Comparison of ENCODE assay signal across 14 cellular contexts in the genomic region with DNA sequence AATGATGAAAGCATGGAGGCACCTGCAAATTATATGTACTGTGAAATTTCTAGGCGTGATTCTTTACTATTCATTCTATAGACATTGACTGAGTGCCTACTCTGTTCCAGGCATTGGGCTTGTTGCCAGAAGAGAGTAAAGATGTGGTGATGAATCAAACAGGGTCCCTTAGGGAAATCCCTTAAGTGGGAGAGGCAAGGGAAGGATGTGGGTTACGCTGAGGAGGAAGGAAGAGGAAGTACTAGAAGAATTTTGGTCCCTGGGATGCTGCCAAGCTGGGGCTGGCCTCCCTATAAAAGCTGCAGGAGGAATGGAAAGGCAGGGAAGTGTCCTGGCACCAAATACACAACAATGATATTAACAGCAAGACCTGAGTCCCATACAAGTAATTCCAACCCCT.
DNase-seq lines count a peak whose midpoint lies in the region; TF ChIP-seq lines count a peak whose summit lies in the region.
"Had no signal": no experiment of that assay in that cellular context is flagged by ENCODE, and none has a peak within 500 bp of the region (broad histone marks: within the 10 kb centered on the region; RNA-seq: fewer than 3 reads in every experiment).

No MANE protein-coding gene starts in this region.

- H2BK15ac ChIP-seq in mesenchymal stem cell (ENCODE audit: low read depth, poor library complexity, severe bottlenecking), result no peak overlapping the region

- no peak overlapping the region for H3K9ac ChIP-seq in mesenchymal stem cell (ENCODE audit: low read length)

- no peak overlapping the region for H2BK12ac ChIP-seq in mesenchymal stem cell (ENCODE audit: low read length in 2 of 2)

- no peak overlapping the region for H4K8ac ChIP-seq in mesenchymal stem cell (ENCODE audit: low read length)

- H4K20me1 ChIP-seq in PC-9 (ENCODE audit: insufficient read depth), result no peaks in the 10 kb centered on the region

- no peak overlapping the region for H3K23ac ChIP-seq in mesenchymal stem cell (ENCODE audit: low read length in 2 of 2)

- H3K4me1 ChIP-seq in BE2C, result no peaks in the 10 kb centered on the region
- peaks cover 7% of the 10 kb centered on the region for H3K4me1 ChIP-seq in mesenchymal stem cell (ENCODE audit: control insufficient read depth, insufficient read depth, low read depth, low read length)
- H3K4me1 ChIP-seq in PC-9 (replicated peaks; ENCODE audit: insufficient read depth), result no peaks in the 10 kb centered on the region

- H3K4me3 ChIP-seq in BE2C (ENCODE audit: low read depth, low read length) (no peak overlapping the region), epithelial cell of esophagus (ENCODE audit: low read length) (no peak overlapping the region), mesenchymal stem cell (ENCODE audit: insufficient read depth in 1 of 2, low read depth in 1 of 2, low read length in 2 of 2) (no peak overlapping the region), PC-9 (no peak overlapping the region)

- TF ChIP-seq CTCF in BE2C (IDR thresholded peaks at IDR 0.05; ENCODE audit: low read depth, low read length) (no peak), epithelial cell of esophagus (IDR thresholded peaks at IDR 0.05; ENCODE audit: insufficient read depth, low read depth, low read length, missing control alignments) (no peak), PC-9 (conservative IDR thresholded peaks at IDR 0.05) (no peak)

- no peaks in the 10 kb centered on the region for H3K79me2 ChIP-seq in PC-9 (ENCODE audit: low read depth)

- POLR2A ChIA-PET in PC-9 (lab: Charles Lee; ENCODE audit: unreplicated experiment), result no interaction called here

- no peak overlapping the region for H2BK120ac ChIP-seq in mesenchymal stem cell (ENCODE audit: low read depth, low read length)

- H3K4me2 ChIP-seq in mesenchymal stem cell (ENCODE audit: low read length, poor library complexity, severe bottlenecking), result no peak overlapping the region
- H3K4me2 ChIP-seq in PC-9, result no peak overlapping the region

- BruUV-seq in PC-9 (replicated peaks; lab: Mats Ljungman, UMichigan), result no TSS peak

- H3K18ac ChIP-seq in mesenchymal stem cell (ENCODE audit: low read depth in 1 of 2, low read length in 2 of 2), result no peak overlapping the region

- peak; percentile 44 for DNase-seq in BE2C
- peak; percentile 55 for DNase-seq in H4 (ENCODE audit: low spot score)
- peak; percentile 47 for DNase-seq in NCI-H345 (lab: John Stamatoyannopoulos, UW)
- peak; percentile 62 for DNase-seq in epithelial cell of esophagus (ENCODE audit: low read depth)
- DNase-seq in cardiac septum (ENCODE audit: low spot score), result no peak
- no peak for DNase-seq in mesenchymal stem cell
- DNase-seq in midbrain (lab: John Stamatoyannopoulos, UW), result no peak
- DNase-seq in PC-9, result no peak
- DNase-seq: activated naive CD8-positive, alpha-beta T cell treated with anti-CD3 and anti-CD28 coated beads, Interleukin-2, amount 10 ng/mL, durations not matched to agents 7 days and 5 days; left colon; naive B cell; NCI-H446 treated with DMSO at 0.1 percent for 48 hours; stimulated activated CD4-positive, alpha-beta T cell treated with anti-CD3 and anti-CD28 coated beads, Interleukin-15, amount 100 ng/mL, for 24 hours; T-helper 1 cell had no signal

- intact Hi-C loops in cardiac septum (cut with DNase I) (no loop called here), PC-9 (cut with micrococcal nuclease; ENCODE audit: unreplicated experiment) (no loop called here)

- H3K27me3 ChIP-seq in BE2C, result no peaks in the 10 kb centered on the region
- no peaks in the 10 kb centered on the region for H3K27me3 ChIP-seq in mesenchymal stem cell (ENCODE audit: control insufficient read depth in 1 of 2, insufficient read depth in 1 of 2, low read length in 2 of 2)
- no peaks in the 10 kb centered on the region for H3K27me3 ChIP-seq in PC-9 (ENCODE audit: insufficient read depth, low read depth)

- H2AK5ac ChIP-seq in mesenchymal stem cell (ENCODE audit: low read length, severe bottlenecking), result no peak overlapping the region

- no peaks in the 10 kb centered on the region for H3K79me1 ChIP-seq in mesenchymal stem cell (replicated peaks; ENCODE audit: low read length, poor library complexity, severe bottlenecking)

- no peak overlapping the region for H2BK5ac ChIP-seq in mesenchymal stem cell (ENCODE audit: low read depth, low read length, poor library complexity, severe bottlenecking)

- H3K9me3 ChIP-seq in BE2C, result no peaks in the 10 kb centered on the region; the same call in 1 of the 2 replicates
- no peaks in the 10 kb centered on the region for H3K9me3 ChIP-seq in mesenchymal stem cell (ENCODE audit: control insufficient read depth, low read length)
- H3K9me3 ChIP-seq in PC-9 (ENCODE audit: insufficient read depth, low read depth), result no peaks in the 10 kb centered on the region

- no peak overlapping the region for H3K4ac ChIP-seq in mesenchymal stem cell (ENCODE audit: low read depth in 1 of 2, low read length in 2 of 2)

- H4K91ac ChIP-seq in mesenchymal stem cell (ENCODE audit: low read length), result no peak overlapping the region

- CTCF ChIA-PET in PC-9 (lab: Charles Lee), result no interaction called here

- H3F3A ChIP-seq in PC-9 (ENCODE audit: insufficient read depth, low read depth), result no peaks in the 10 kb centered on the region

- H3K14ac ChIP-seq in mesenchymal stem cell (ENCODE audit: low read length in 2 of 2), result no peak overlapping the region

- 64% methylated on average over 2 of the region's 2 CpGs for whole genome bisulfite sequencing in mesenchymal stem cell

- no peak overlapping the region for H2AFZ ChIP-seq in mesenchymal stem cell (ENCODE audit: low read depth, low read length)
- H2AFZ ChIP-seq in PC-9, result no peak overlapping the region

- no peak overlapping the region for H3K27ac ChIP-seq in mesenchymal stem cell (ENCODE audit: low read length, poor library complexity, severe bottlenecking)
- H3K27ac ChIP-seq in PC-9, result no peak overlapping the region

- H3K9me2 ChIP-seq in PC-9 (ENCODE audit: insufficient read depth), result no peaks in the 10 kb centered on the region

- H3K36me3 ChIP-seq in BE2C (no peaks in the 10 kb centered on the region), mesenchymal stem cell (ENCODE audit: control insufficient read depth in 1 of 2, insufficient read depth in 2 of 2, low read depth in 1 of 2, low read length in 2 of 2) (no peaks in the 10 kb centered on the region), PC-9 (ENCODE audit: low read depth) (no peaks in the 10 kb centered on the region)

Comparison
In these comparisons a context has a peak if more than half of its experiments do, and no peak if none do; other contexts are left out.
1. DNase-seq: peak in BE2C (single experiment), H4 (single experiment), NCI-H345 (single experiment) and epithelial cell of esophagus (single experiment); none in cardiac septum (single experiment), mesenchymal stem cell (single experiment), midbrain (single experiment) and PC-9 (0 of 2).